ENCODE assay signal across 25 cellular contexts in the genomic region with DNA sequence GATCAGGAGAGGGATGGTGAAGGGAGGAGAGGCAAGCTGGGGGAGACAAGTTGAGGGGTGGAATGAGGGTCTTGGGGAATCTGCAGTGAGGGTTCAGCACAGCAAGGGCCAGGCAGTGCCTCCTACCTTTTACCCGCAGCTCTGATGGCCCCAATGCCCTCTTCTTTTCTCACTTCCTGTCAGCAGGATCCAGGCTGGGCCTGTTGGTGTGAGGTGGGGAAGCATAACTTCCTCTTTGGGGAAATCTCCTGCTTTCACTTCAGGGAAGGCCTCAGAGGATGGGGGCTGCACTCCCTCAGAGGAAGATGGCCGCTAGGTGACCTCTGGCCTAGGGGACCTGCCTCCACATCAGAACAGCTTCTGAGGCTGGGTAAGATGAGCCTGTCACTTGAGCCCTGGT. TPM values are rescaled to one million over a fixed set of nuclear protein-coding genes. Genes with fewer than 3 reads are reported as not detected.
DNase-seq lines count a peak whose midpoint lies in the region; ATAC-seq and TF ChIP-seq lines count a peak whose summit lies in the region.
"Had no signal": no experiment of that assay in that cellular context is flagged by ENCODE, and none has a peak within 500 bp of the region (broad histone marks: within the 10 kb centered on the region; RNA-seq: fewer than 3 reads in every experiment).

No MANE protein-coding gene starts in this region.

- H3K9me3 Mint-ChIP-seq in nephron = no peaks in the 10 kb centered on the region
- H3K9me3 Mint-ChIP-seq: activated B cell treated with CpG ODN at 0.5 μM for 24 hours; activated naive CD4-positive, alpha-beta T cell treated with anti-CD3 and anti-CD28 coated beads for 36 hours; HFFc6; immature natural killer cell had no signal

- H3K27me3 Mint-ChIP-seq in nephron (ENCODE audit: low read depth) = no peaks in the 10 kb centered on the region
- H3K27me3 Mint-ChIP-seq: activated B cell treated with CpG ODN at 0.5 μM for 24 hours, B cell had no signal

- ATAC-seq in HG02798 (IDR thresholded peaks at IDR 0.05; ENCODE audit: poor library complexity, unreplicated experiment) (no peak), GM21447 (IDR thresholded peaks at IDR 0.05; ENCODE audit: unreplicated experiment) (no peak)
- ATAC-seq: body of pancreas had no signal

- peak overlapping the region; percentile 63 to 92 (median 87) for H3K27ac Mint-ChIP-seq in nephron
- H3K27ac Mint-ChIP-seq: activated B cell treated with CpG ODN at 0.5 μM for 24 hours; activated naive CD4-positive, alpha-beta T cell treated with anti-CD3 and anti-CD28 coated beads for 36 hours; B cell; HFFc6; immature natural killer cell had no signal

- no peaks in the 10 kb centered on the region for H3K36me3 Mint-ChIP-seq in nephron (ENCODE audit: low read depth)
- H3K36me3 Mint-ChIP-seq: immature natural killer cell had no signal

- DNase-seq in CD1c-positive myeloid dendritic cell (ENCODE audit: extremely low spot score) = peak; percentile 71
- peak; percentile 75 for DNase-seq in MV-4-11 (lab: John Stamatoyannopoulos, UW)
- peak; percentile 66 for DNase-seq in SKM-1 treated with dmso at 0.1 percent for 144 hours (lab: John Stamatoyannopoulos, UW; ENCODE audit: unreplicated experiment)
- no peak for DNase-seq in KG1 (lab: John Stamatoyannopoulos, UW)
- no peak for DNase-seq in occipital lobe (lab: John Stamatoyannopoulos, UW)
- DNase-seq: activated B cell treated with CpG ODN at 0.5 μM for 24 hours; activated naive CD4-positive, alpha-beta T cell treated with anti-CD3 and anti-CD28 coated beads for 36 hours; adrenal gland; body of pancreas; COR-L47; DMS79; GOT3; HFFc6; hippocampal formation; immature natural killer cell; NCI-H2029 treated with DMSO at 0.1 percent for 48 hours; NCI-H226; stimulated activated CD4-positive, alpha-beta T cell treated with anti-CD3 and anti-CD28 coated beads, Interleukin-1b, Interleukin-23, amount 100 ng/mL, for 48 hours; stimulated activated CD8-positive, alpha-beta memory T cell treated with anti-CD3 and anti-CD28 coated beads, Interleukin-4, amount 100 ng/mL, for 48 hours; T1000; transverse colon had no signal

- TF ChIP-seq CTCF in nephron (IDR thresholded peaks at IDR 0.05; ENCODE audit: unreplicated experiment in 3 of 3) = no peak

- no peak overlapping the region for H3K4me3 Mint-ChIP-seq in nephron
- H3K4me3 Mint-ChIP-seq: activated B cell treated with CpG ODN at 0.5 μM for 24 hours; activated naive CD4-positive, alpha-beta T cell treated with anti-CD3 and anti-CD28 coated beads for 36 hours; B cell; HFFc6; immature natural killer cell had no signal

- H3K4me1 Mint-ChIP-seq in nephron = peaks cover 55% of the 10 kb centered on the region
- H3K4me1 Mint-ChIP-seq: B cell had no signal

RNA-seq across cellular contexts. Expression of a gene that starts 36.5 kb away (rescaled TPM):
- 22.3 TPM for total RNA-seq in occipital lobe

Comparison
In these comparisons a context has a peak if more than half of its experiments do, and no peak if none do; other contexts are left out.
1. DNase-seq: peak in CD1c-positive myeloid dendritic cell (single experiment), MV-4-11 (single experiment) and SKM-1 treated with dmso at 0.1 percent for 144 hours (single experiment); none in KG1 (single experiment) and occipital lobe (single experiment).